In the genomic region with DNA sequence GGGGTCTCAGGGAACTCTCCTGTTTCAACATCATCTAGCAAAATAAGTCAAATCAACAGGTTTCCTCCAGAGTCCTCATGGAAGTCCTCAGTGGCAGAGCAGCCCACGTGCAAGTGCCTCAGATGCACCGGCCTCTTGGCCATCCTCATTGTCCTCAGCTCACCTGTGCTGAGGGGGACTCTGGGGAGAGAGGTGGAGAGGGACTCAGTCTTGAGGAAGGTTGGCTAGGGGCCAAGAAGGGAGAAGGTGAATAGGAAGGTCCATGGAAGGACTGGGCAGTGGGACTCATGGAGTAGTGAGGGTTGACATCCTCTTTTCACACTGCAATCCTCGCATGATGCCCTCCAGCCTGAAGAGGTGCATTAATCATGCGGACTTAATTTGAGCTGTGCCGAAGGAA, we compare ENCODE assay signal across 19 cellular contexts.
"Had no signal": no experiment of that assay in that cellular context is flagged by ENCODE, and none has a peak within 500 bp of the region (broad histone marks: within the 10 kb centered on the region; RNA-seq: fewer than 3 reads in every experiment).

No MANE protein-coding gene starts in this region.

- H3K36me3 ChIP-seq: adrenal gland had no signal

- H3K4me3 Mint-ChIP-seq: activated CD4-positive, alpha-beta memory T cell treated with anti-CD3 and anti-CD28 coated beads, Interleukin-2, amount 10 ng/mL, durations not matched to agents 7 days and 5 days; activated naive CD8-positive, alpha-beta T cell treated with anti-CD3 and anti-CD28 coated beads, Interleukin-2, amount 10 ng/mL, durations not matched to agents 7 days and 5 days; T-helper 1 cell treated with Interleukin-12 subunit alpha and Interleukin-12 subunit beta and Interleukin-4 antibody, amounts not matched to agents 30 μg/mL and 1 μg/mL, for 36 hours had no signal

- H3K27ac ChIP-seq: adrenal gland had no signal

- ATAC-seq: activated CD4-positive, CD25-positive, alpha-beta regulatory T cell treated with anti-CD3 and anti-CD28 coated beads, Interleukin-2, amount 50 U/mL, for 24 hours; PC-3 had no signal

- H3K4me3 ChIP-seq: adrenal gland had no signal

- H3K27ac Mint-ChIP-seq: activated CD4-positive, alpha-beta memory T cell treated with anti-CD3 and anti-CD28 coated beads, Interleukin-2, amount 10 ng/mL, durations not matched to agents 7 days and 5 days; activated naive CD8-positive, alpha-beta T cell treated with anti-CD3 and anti-CD28 coated beads, Interleukin-2, amount 10 ng/mL, durations not matched to agents 7 days and 5 days; T-helper 1 cell treated with Interleukin-12 subunit alpha and Interleukin-12 subunit beta and Interleukin-4 antibody, amounts not matched to agents 30 μg/mL and 1 μg/mL, for 36 hours had no signal

- H3K4me1 ChIP-seq: adrenal gland had no signal

- DNase-seq: activated CD4-positive, alpha-beta memory T cell treated with anti-CD3 and anti-CD28 coated beads, Interleukin-2, amount 10 ng/mL, durations not matched to agents 7 days and 5 days; activated CD4-positive, alpha-beta T cell treated with anti-CD3 and anti-CD28 coated beads, Interleukin-2, amount 50 U/mL, for 1 hour; activated naive CD8-positive, alpha-beta T cell treated with anti-CD3 and anti-CD28 coated beads, Interleukin-2, amount 10 ng/mL, durations not matched to agents 7 days and 5 days; activated T-cell treated with anti-CD3 and anti-CD28 coated beads for 4 hours; activated T-cell treated with anti-CD3 and anti-CD28 coated beads, Interleukin-2, amount 50 U/mL, for 48 hours; adrenal gland; anterior cingulate cortex; Kasumi-1; KBM-7; NCI-H1048; NCI-H146; NCI-H187 treated with DMSO at 0.1 percent for 48 hours; NCI-H2081 treated with DMSO at 0.1 percent for 48 hours; NCI-H446; NCI-H524; PC-3; SHP77 had no signal
